8 cellular contexts compared by ENCODE assay signal in genomic region chr1:155245163-155245524, GRCh38. TPM values are rescaled to one million over a fixed set of nuclear protein-coding genes. Genes with fewer than 3 reads are reported as not detected.
DNase-seq lines count a peak whose midpoint lies in the region; ATAC-seq and TF ChIP-seq lines count a peak whose summit lies in the region.

No MANE protein-coding gene starts in this region.

- H3K27me3 ChIP-seq in skeletal muscle satellite cell (ENCODE audit: control insufficient read depth, insufficient read depth, low read length): no peaks in the 10 kb centered on the region

- no peaks in the 10 kb centered on the region for H3K9me3 ChIP-seq in skeletal muscle satellite cell (replicated peaks; ENCODE audit: low read length)

- peaks cover 23% of the 10 kb centered on the region for H3K4me1 ChIP-seq in skeletal muscle satellite cell (ENCODE audit: control insufficient read depth, insufficient read depth, low read length)

- peaks cover 3 to 4% of the 10 kb centered on the region in 2 donors for H3K27me3 Mint-ChIP-seq in T-cell

- peaks cover 4% of the 10 kb centered on the region for H3K36me3 Mint-ChIP-seq in T-cell

- peak; percentile 5 for ATAC-seq in GM21526 (IDR thresholded peaks at IDR 0.05; ENCODE audit: low FRiP score, unreplicated experiment)
- no peak for ATAC-seq in T-cell (replicated peaks in 1 of 4)
- no peak for ATAC-seq in HG03025 (IDR thresholded peaks at IDR 0.05; ENCODE audit: low FRiP score, unreplicated experiment)

- H3K9me3 Mint-ChIP-seq in T-cell: peaks cover 0 to 4% (median 0%) of the 10 kb centered on the region in 3 donors

- peak overlapping the region; percentile 72 for H3K9ac ChIP-seq in skeletal muscle satellite cell (ENCODE audit: low read depth, low read length)

- peak overlapping the region; percentile 98 for H3K4me2 ChIP-seq in skeletal muscle satellite cell (ENCODE audit: low read length)

- TF ChIP-seq CTCF in foreskin fibroblast (IDR thresholded peaks at IDR 0.05; ENCODE audit: low read depth, low read length): no peak
- no peak for TF ChIP-seq CTCF in GM13976 (IDR thresholded peaks at IDR 0.05; ENCODE audit: borderline replicate concordance, control extremely low read depth, extremely low read depth, insufficient read depth, missing control alignments)

- DNase-seq in T-cell (peak in 1 of 34 experiments; percentile 12), foreskin fibroblast (no peak), MV-4-11 (lab: John Stamatoyannopoulos, UW) (no peak), GM13976 (ENCODE audit: low spot score) (no peak)
- DNase-seq in stimulated activated CD4-positive, alpha-beta T cell treated with anti-CD3 and anti-CD28 coated beads, Interleukin-2, amount 100 ng/mL, for 48 hours: no peak

- peaks cover 19% of the 10 kb centered on the region for H3K36me3 ChIP-seq in skeletal muscle satellite cell (ENCODE audit: insufficient read depth, low read length)

- peak overlapping the region; percentile 77 to 86 (median 84) for H3K4me3 Mint-ChIP-seq in T-cell

- POLR2A ChIA-PET in T-cell (lab: Charles Lee): no interaction called here

- peak overlapping the region; percentile 94 to 98 for H3K27ac Mint-ChIP-seq in T-cell

- in situ Hi-C loops in GM13976 (cut with MboI; ENCODE audit: low sequenced_read_pairs, unreplicated experiment): no loop called here

- H3K4me3 ChIP-seq in foreskin fibroblast (ENCODE audit: low read depth in 1 of 2, low read length in 2 of 2) (peak overlapping the region; percentile 75 to 77), skeletal muscle satellite cell (ENCODE audit: low read length) (peak overlapping the region; percentile 76)

- CTCF ChIA-PET in T-cell (lab: Charles Lee): interaction anchor here in 1 of 2 donors (0.6 to 1.5 kb wide), 3 partner anchors 29 to 79 kb away, joined by 3 to 6 read pairs (median 3); no protein-coding TSS in a partner anchor

- H3K4me1 Mint-ChIP-seq in T-cell: peaks cover 45 to 50% (median 45%) of the 10 kb centered on the region in 3 donors

RNA-seq across cellular contexts. Expression of gene ENTREP3, which starts 10.1 kb away (rescaled TPM):
- total RNA-seq in T-cell: 10 to 100 TPM; 10.2 to 17.3 (median 15.5) TPM
- 7.4 and 8.3 TPM in 2 replicates for total RNA-seq in skeletal muscle satellite cell (2012; rRNA removed)

RNA-seq across cellular contexts. Expression of gene SCAMP3, which starts 17.0 kb away (rescaled TPM):
- 100 to 1,000 TPM in 2 of 5 donors, 10 to 100 TPM in 3; 54.7 to 101 (median 97.4) TPM for total RNA-seq in T-cell
- total RNA-seq in skeletal muscle satellite cell (2012; rRNA removed): 29.9 and 45.0 TPM in 2 replicates

RNA-seq across cellular contexts. Expression of gene CLK2, which starts 28.2 kb away (rescaled TPM):
- total RNA-seq in T-cell: 100 to 1,000 TPM in 3 of 5 donors, 10 to 100 TPM in 2; 76.4 to 123 (median 110) TPM
- 17.7 and 23.4 TPM in 2 replicates for total RNA-seq in skeletal muscle satellite cell (2012; rRNA removed)

RNA-seq across cellular contexts. Expression of gene HCN3, which starts 32.1 kb away (rescaled TPM):
- total RNA-seq in T-cell: 1 to 10 TPM; 1.7 to 4.1 (median 4.0) TPM
- 0.25 and 0.44 TPM in 2 replicates for total RNA-seq in skeletal muscle satellite cell (2012; rRNA removed)

RNA-seq across cellular contexts. Expression of gene MTX1, which starts 36.6 kb away (rescaled TPM):
- 10 to 100 TPM; 20.4 to 28.4 (median 25.1) TPM for total RNA-seq in T-cell
- 52.4 and 56.3 TPM in 2 replicates for total RNA-seq in skeletal muscle satellite cell (2012; rRNA removed)
